In the genomic region with DNA sequence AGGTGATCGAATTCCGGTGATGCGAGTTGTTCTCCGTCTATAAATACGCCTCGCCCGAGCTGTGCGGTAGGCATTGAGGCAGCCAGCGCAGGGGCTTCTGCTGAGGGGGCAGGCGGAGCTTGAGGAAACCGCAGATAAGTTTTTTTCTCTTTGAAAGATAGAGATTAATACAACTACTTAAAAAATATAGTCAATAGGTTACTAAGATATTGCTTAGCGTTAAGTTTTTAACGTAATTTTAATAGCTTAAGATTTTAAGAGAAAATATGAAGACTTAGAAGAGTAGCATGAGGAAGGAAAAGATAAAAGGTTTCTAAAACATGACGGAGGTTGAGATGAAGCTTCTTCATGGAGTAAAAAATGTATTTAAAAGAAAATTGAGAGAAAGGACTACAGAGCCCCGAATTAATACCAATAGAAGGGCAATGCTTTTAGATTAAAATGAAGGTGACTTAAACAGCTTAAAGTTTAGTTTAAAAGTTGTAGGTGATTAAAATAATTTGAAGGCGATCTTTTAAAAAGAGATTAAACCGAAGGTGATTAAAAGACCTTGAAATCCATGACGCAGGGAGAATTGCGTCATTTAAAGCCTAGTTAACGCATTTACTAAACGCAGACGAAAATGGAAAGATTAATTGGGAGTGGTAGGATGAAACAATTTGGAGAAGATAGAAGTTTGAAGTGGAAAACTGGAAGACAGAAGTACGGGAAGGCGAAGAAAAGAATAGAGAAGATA, we compare ENCODE assay signal across 1 cellular context.
TF ChIP-seq lines count a peak whose summit lies in the region.

A gene (plus strand): TSS at position 69 of the 736 bp plus-strand sequence.

TF ChIP-seq in K562, 482 proteins besides CTCF, POLR2A, EP300 and RAD21 (continued from another document and continues in another):
- TF ChIP-seq RHOXF2B (CRISPR knock-in tag; conservative IDR thresholded peaks at IDR 0.05), result peak; percentile 96
- no peak for TF ChIP-seq ZEB2 (IDR thresholded peaks at IDR 0.05)
- TF ChIP-seq, protein P1, sequence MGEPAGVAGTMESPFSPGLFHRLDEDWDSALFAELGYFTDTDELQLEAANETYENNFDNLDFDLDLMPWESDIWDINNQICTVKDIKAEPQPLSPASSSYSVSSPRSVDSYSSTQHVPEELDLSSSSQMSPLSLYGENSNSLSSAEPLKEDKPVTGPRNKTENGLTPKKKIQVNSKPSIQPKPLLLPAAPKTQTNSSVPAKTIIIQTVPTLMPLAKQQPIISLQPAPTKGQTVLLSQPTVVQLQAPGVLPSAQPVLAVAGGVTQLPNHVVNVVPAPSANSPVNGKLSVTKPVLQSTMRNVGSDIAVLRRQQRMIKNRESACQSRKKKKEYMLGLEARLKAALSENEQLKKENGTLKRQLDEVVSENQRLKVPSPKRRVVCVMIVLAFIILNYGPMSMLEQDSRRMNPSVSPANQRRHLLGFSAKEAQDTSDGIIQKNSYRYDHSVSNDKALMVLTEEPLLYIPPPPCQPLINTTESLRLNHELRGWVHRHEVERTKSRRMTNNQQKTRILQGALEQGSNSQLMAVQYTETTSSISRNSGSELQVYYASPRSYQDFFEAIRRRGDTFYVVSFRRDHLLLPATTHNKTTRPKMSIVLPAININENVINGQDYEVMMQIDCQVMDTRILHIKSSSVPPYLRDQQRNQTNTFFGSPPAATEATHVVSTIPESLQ (CRISPR knock-in tag; IDR thresholded peaks at IDR 0.05), result peak; percentile 69; the same call in 1 of the 2 replicates
- TF ChIP-seq, protein P2, sequence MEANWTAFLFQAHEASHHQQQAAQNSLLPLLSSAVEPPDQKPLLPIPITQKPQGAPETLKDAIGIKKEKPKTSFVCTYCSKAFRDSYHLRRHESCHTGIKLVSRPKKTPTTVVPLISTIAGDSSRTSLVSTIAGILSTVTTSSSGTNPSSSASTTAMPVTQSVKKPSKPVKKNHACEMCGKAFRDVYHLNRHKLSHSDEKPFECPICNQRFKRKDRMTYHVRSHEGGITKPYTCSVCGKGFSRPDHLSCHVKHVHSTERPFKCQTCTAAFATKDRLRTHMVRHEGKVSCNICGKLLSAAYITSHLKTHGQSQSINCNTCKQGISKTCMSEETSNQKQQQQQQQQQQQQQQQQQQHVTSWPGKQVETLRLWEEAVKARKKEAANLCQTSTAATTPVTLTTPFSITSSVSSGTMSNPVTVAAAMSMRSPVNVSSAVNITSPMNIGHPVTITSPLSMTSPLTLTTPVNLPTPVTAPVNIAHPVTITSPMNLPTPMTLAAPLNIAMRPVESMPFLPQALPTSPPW (CRISPR knock-in tag; IDR thresholded peaks at IDR 0.05), result peak; percentile 81
- TF ChIP-seq RFX1 (IDR thresholded peaks at IDR 0.05), result peak; percentile 21; the same call in 1 of the 2 replicates
- peak; percentile 89 for TF ChIP-seq CBFB (CRISPR knock-in tag; IDR thresholded peaks at IDR 0.05)
- no peak for TF ChIP-seq NUFIP1 (IDR thresholded peaks at IDR 0.05; ENCODE audit: partially characterized antibody)
- TF ChIP-seq ATF7 (IDR thresholded peaks at IDR 0.05), result no peak
- TF ChIP-seq RBM25 (IDR thresholded peaks at IDR 0.05; ENCODE audit: low read depth, low read length, severe bottlenecking), result no peak
- peak; percentile 96 for TF ChIP-seq KLF16 (IDR thresholded peaks at IDR 0.05)
- TF ChIP-seq, protein P3, sequence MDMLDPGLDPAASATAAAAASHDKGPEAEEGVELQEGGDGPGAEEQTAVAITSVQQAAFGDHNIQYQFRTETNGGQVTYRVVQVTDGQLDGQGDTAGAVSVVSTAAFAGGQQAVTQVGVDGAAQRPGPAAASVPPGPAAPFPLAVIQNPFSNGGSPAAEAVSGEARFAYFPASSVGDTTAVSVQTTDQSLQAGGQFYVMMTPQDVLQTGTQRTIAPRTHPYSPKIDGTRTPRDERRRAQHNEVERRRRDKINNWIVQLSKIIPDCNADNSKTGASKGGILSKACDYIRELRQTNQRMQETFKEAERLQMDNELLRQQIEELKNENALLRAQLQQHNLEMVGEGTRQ (CRISPR knock-in tag; IDR thresholded peaks at IDR 0.05), result no peak
- peak; percentile 96 for TF ChIP-seq SMAD3 (CRISPR knock-in tag; conservative IDR thresholded peaks at IDR 0.05)
- TF ChIP-seq NFATC3 (IDR thresholded peaks at IDR 0.05), result peak; percentile 51; the same call in 1 of the 2 replicates
- peak; percentile 100 for TF ChIP-seq ZNF77 (CRISPR knock-in tag; IDR thresholded peaks at IDR 0.05)
- TF ChIP-seq, protein P4, sequence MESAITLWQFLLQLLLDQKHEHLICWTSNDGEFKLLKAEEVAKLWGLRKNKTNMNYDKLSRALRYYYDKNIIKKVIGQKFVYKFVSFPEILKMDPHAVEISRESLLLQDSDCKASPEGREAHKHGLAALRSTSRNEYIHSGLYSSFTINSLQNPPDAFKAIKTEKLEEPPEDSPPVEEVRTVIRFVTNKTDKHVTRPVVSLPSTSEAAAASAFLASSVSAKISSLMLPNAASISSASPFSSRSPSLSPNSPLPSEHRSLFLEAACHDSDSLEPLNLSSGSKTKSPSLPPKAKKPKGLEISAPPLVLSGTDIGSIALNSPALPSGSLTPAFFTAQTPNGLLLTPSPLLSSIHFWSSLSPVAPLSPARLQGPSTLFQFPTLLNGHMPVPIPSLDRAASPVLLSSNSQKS (CRISPR knock-in tag; IDR thresholded peaks at IDR 0.05), result peak; percentile 98
- TF ChIP-seq, protein P5, sequence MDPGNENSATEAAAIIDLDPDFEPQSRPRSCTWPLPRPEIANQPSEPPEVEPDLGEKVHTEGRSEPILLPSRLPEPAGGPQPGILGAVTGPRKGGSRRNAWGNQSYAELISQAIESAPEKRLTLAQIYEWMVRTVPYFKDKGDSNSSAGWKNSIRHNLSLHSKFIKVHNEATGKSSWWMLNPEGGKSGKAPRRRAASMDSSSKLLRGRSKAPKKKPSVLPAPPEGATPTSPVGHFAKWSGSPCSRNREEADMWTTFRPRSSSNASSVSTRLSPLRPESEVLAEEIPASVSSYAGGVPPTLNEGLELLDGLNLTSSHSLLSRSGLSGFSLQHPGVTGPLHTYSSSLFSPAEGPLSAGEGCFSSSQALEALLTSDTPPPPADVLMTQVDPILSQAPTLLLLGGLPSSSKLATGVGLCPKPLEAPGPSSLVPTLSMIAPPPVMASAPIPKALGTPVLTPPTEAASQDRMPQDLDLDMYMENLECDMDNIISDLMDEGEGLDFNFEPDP (CRISPR knock-in tag; IDR thresholded peaks at IDR 0.05), result peak; percentile 97
- peak; percentile 93 for TF ChIP-seq EWSR1 (IDR thresholded peaks at IDR 0.05; ENCODE audit: borderline replicate concordance, low read depth, partially characterized antibody)
- TF ChIP-seq, protein P6, sequence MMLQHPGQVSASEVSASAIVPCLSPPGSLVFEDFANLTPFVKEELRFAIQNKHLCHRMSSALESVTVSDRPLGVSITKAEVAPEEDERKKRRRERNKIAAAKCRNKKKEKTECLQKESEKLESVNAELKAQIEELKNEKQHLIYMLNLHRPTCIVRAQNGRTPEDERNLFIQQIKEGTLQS (IDR thresholded peaks at IDR 0.05), result peak; percentile 87
- TF ChIP-seq, protein P6 (CRISPR knock-in tag; conservative IDR thresholded peaks at IDR 0.05), result peak; percentile 59; the same call in 1 of the 2 replicates
- TF ChIP-seq, protein P7, sequence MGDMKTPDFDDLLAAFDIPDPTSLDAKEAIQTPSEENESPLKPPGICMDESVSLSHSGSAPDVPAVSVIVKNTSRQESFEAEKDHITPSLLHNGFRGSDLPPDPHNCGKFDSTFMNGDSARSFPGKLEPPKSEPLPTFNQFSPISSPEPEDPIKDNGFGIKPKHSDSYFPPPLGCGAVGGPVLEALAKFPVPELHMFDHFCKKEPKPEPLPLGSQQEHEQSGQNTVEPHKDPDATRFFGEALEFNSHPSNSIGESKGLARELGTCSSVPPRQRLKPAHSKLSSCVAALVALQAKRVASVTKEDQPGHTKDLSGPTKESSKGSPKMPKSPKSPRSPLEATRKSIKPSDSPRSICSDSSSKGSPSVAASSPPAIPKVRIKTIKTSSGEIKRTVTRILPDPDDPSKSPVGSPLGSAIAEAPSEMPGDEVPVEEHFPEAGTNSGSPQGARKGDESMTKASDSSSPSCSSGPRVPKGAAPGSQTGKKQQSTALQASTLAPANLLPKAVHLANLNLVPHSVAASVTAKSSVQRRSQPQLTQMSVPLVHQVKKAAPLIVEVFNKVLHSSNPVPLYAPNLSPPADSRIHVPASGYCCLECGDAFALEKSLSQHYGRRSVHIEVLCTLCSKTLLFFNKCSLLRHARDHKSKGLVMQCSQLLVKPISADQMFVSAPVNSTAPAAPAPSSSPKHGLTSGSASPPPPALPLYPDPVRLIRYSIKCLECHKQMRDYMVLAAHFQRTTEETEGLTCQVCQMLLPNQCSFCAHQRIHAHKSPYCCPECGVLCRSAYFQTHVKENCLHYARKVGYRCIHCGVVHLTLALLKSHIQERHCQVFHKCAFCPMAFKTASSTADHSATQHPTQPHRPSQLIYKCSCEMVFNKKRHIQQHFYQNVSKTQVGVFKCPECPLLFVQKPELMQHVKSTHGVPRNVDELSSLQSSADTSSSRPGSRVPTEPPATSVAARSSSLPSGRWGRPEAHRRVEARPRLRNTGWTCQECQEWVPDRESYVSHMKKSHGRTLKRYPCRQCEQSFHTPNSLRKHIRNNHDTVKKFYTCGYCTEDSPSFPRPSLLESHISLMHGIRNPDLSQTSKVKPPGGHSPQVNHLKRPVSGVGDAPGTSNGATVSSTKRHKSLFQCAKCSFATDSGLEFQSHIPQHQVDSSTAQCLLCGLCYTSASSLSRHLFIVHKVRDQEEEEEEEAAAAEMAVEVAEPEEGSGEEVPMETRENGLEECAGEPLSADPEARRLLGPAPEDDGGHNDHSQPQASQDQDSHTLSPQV (IDR thresholded peaks at IDR 0.05), result 0 out of 2 replicates have a peak, but pooled peaks have one; percentile 55
- TF ChIP-seq, protein P8, sequence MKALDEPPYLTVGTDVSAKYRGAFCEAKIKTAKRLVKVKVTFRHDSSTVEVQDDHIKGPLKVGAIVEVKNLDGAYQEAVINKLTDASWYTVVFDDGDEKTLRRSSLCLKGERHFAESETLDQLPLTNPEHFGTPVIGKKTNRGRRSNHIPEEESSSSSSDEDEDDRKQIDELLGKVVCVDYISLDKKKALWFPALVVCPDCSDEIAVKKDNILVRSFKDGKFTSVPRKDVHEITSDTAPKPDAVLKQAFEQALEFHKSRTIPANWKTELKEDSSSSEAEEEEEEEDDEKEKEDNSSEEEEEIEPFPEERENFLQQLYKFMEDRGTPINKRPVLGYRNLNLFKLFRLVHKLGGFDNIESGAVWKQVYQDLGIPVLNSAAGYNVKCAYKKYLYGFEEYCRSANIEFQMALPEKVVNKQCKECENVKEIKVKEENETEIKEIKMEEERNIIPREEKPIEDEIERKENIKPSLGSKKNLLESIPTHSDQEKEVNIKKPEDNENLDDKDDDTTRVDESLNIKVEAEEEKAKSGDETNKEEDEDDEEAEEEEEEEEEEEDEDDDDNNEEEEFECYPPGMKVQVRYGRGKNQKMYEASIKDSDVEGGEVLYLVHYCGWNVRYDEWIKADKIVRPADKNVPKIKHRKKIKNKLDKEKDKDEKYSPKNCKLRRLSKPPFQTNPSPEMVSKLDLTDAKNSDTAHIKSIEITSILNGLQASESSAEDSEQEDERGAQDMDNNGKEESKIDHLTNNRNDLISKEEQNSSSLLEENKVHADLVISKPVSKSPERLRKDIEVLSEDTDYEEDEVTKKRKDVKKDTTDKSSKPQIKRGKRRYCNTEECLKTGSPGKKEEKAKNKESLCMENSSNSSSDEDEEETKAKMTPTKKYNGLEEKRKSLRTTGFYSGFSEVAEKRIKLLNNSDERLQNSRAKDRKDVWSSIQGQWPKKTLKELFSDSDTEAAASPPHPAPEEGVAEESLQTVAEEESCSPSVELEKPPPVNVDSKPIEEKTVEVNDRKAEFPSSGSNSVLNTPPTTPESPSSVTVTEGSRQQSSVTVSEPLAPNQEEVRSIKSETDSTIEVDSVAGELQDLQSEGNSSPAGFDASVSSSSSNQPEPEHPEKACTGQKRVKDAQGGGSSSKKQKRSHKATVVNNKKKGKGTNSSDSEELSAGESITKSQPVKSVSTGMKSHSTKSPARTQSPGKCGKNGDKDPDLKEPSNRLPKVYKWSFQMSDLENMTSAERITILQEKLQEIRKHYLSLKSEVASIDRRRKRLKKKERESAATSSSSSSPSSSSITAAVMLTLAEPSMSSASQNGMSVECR (CRISPR knock-in tag; IDR thresholded peaks at IDR 0.05), result peak; percentile 86
- TF ChIP-seq ZFPM2 (CRISPR knock-in tag; IDR thresholded peaks at IDR 0.05), result peak; percentile 100
- TF ChIP-seq FOSL1 (tag; conservative IDR thresholded peaks at IDR 0.05), result peak; percentile 63; the same call in 1 of the 2 replicates
- TF ChIP-seq ZNF764 (CRISPR knock-in tag; IDR thresholded peaks at IDR 0.05; ENCODE audit: low read depth), result peak; percentile 57
- TF ChIP-seq ZNF551 (CRISPR knock-in tag; IDR thresholded peaks at IDR 0.05), result peak; percentile 99
- TF ChIP-seq HSF4 (CRISPR knock-in tag; IDR thresholded peaks at IDR 0.05; ENCODE audit: borderline replicate concordance), result no peak
- no peak for TF ChIP-seq CTBP1 (IDR thresholded peaks at IDR 0.05; ENCODE audit: borderline replicate concordance)
- TF ChIP-seq, protein P9, sequence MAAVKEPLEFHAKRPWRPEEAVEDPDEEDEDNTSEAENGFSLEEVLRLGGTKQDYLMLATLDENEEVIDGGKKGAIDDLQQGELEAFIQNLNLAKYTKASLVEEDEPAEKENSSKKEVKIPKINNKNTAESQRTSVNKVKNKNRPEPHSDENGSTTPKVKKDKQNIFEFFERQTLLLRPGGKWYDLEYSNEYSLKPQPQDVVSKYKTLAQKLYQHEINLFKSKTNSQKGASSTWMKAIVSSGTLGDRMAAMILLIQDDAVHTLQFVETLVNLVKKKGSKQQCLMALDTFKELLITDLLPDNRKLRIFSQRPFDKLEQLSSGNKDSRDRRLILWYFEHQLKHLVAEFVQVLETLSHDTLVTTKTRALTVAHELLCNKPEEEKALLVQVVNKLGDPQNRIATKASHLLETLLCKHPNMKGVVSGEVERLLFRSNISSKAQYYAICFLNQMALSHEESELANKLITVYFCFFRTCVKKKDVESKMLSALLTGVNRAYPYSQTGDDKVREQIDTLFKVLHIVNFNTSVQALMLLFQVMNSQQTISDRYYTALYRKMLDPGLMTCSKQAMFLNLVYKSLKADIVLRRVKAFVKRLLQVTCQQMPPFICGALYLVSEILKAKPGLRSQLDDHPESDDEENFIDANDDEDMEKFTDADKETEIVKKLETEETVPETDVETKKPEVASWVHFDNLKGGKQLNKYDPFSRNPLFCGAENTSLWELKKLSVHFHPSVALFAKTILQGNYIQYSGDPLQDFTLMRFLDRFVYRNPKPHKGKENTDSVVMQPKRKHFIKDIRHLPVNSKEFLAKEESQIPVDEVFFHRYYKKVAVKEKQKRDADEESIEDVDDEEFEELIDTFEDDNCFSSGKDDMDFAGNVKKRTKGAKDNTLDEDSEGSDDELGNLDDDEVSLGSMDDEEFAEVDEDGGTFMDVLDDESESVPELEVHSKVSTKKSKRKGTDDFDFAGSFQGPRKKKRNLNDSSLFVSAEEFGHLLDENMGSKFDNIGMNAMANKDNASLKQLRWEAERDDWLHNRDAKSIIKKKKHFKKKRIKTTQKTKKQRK (IDR thresholded peaks at IDR 0.05; ENCODE audit: borderline replicate concordance, low read depth, low read length), result peak; percentile 51; the same call in 1 of the 2 replicates
- peak; percentile 63; the same call in 1 of the 2 replicates for TF ChIP-seq HNRNPUL1 (IDR thresholded peaks at IDR 0.05; ENCODE audit: low read length)
- TF ChIP-seq NR3C1 (CRISPR knock-in tag; IDR thresholded peaks at IDR 0.05), result no peak
- no peak for TF ChIP-seq MEIS2 (IDR thresholded peaks at IDR 0.05; ENCODE audit: partially characterized antibody)
- no peak; a peak in 1 of 4 replicates for TF ChIP-seq FOXK2 (conservative IDR thresholded peaks at IDR 0.05 in 1 of 2, IDR thresholded peaks at IDR 0.05 in 1 of 2; ENCODE audit: low read depth in 2 of 2)
- peak; percentile 41 for TF ChIP-seq PHF8 (IDR thresholded peaks at IDR 0.05; ENCODE audit: borderline replicate concordance, low read length)
- TF ChIP-seq PTBP1 (IDR thresholded peaks at IDR 0.05; ENCODE audit: low read depth, low read length), result no peak
- peak; percentile 84 for TF ChIP-seq TCF7 (IDR thresholded peaks at IDR 0.05; ENCODE audit: borderline replicate concordance)
